8 cellular contexts compared by ENCODE assay signal in genomic region chr17:78723001-78723796, GRCh38. TPM values are rescaled to one million over a fixed set of nuclear protein-coding genes. Genes with fewer than 3 reads are reported as not detected.
DNase-seq lines count a peak whose midpoint lies in the region; TF ChIP-seq lines count a peak whose summit lies in the region.

No MANE protein-coding gene starts in this region.

- H3K9me3 ChIP-seq in iPS DF 6.9 (ENCODE audit: control insufficient read depth, insufficient read depth, low read length) (no peaks in the 10 kb centered on the region), smooth muscle cell (replicated peaks; ENCODE audit: low read depth) (no peaks in the 10 kb centered on the region)

- intact Hi-C loops in activated CD4-positive, alpha-beta memory T cell treated with anti-CD3 and anti-CD28 coated beads for 36 hours (cut with micrococcal nuclease) = no loop called here

- no CpG with 5 or more reads among the region's 25 CpGs for WGBS in iPS DF 6.9 (ENCODE audit: insufficient coverage, insufficient read length)
- 9% methylated on average over 25 of the region's 25 CpGs for WGBS in smooth muscle cell (ENCODE audit: low lambda C conversion rate)

- H3F3A ChIP-seq in smooth muscle cell (ENCODE audit: low read depth) = no peaks in the 10 kb centered on the region

- H3K27me3 ChIP-seq in iPS DF 6.9 (ENCODE audit: control insufficient read depth, insufficient read depth, low read length) (no peaks in the 10 kb centered on the region), smooth muscle cell (ENCODE audit: low read depth) (no peaks in the 10 kb centered on the region)

- TF ChIP-seq CTCF in smooth muscle cell (IDR thresholded peaks at IDR 0.05; ENCODE audit: borderline replicate concordance, insufficient read depth, poor library complexity, severe bottlenecking) = no peak
- TF ChIP-seq CTCF in GM10266 (IDR thresholded peaks at IDR 0.05; ENCODE audit: control insufficient read depth, insufficient read depth, low read depth, missing control alignments) = no peak

- peak overlapping the region; percentile 88 for H3K4me2 ChIP-seq in smooth muscle cell

- H3K27me3 Mint-ChIP-seq in activated CD4-positive, alpha-beta memory T cell treated with anti-CD3 and anti-CD28 coated beads for 36 hours = no peaks in the 10 kb centered on the region
- H3K27me3 Mint-ChIP-seq in activated CD4-positive, alpha-beta memory T cell treated with anti-CD3 and anti-CD28 coated beads, Interleukin-2, amount 10 ng/mL, durations not matched to agents 7 days and 5 days = no peaks in the 10 kb centered on the region
- H3K27me3 Mint-ChIP-seq in activated naive CD8-positive, alpha-beta T cell treated with anti-CD3 and anti-CD28 coated beads for 36 hours = no peaks in the 10 kb centered on the region

- H3K9ac ChIP-seq in smooth muscle cell (ENCODE audit: low read depth) = no peak overlapping the region

- H3K4me1 ChIP-seq in iPS DF 6.9 (ENCODE audit: control insufficient read depth, insufficient read depth, low read length) (peaks cover 15% of the 10 kb centered on the region), smooth muscle cell (ENCODE audit: low read depth) (peaks cover 32% of the 10 kb centered on the region)

- POLR2A ChIA-PET in activated CD4-positive, alpha-beta memory T cell treated with anti-CD3 and anti-CD28 coated beads for 36 hours (lab: Charles Lee) = interaction anchor here (1.2 kb wide), 1 partner anchor 24 kb away, joined by 3 read pairs; no protein-coding TSS in a partner anchor
- POLR2A ChIA-PET in activated CD4-positive, alpha-beta memory T cell treated with anti-CD3 and anti-CD28 coated beads, Interleukin-2, amount 10 ng/mL, durations not matched to agents 7 days and 5 days (lab: Charles Lee) = interaction anchor here (0.9 to 6.3 kb wide), 8 partner anchors 10 to 58 kb away, joined by 3 to 50 read pairs (median 4); partner anchors contain the start of gene CYTH1

- CTCF ChIA-PET in activated CD4-positive, alpha-beta memory T cell treated with anti-CD3 and anti-CD28 coated beads for 36 hours (lab: Charles Lee) = interaction anchor here (1.3 to 1.8 kb wide), 2 partner anchors 14 to 23 kb away, joined by 5 to 20 read pairs; no protein-coding TSS in a partner anchor
- CTCF ChIA-PET in activated CD4-positive, alpha-beta memory T cell treated with anti-CD3 and anti-CD28 coated beads, Interleukin-2, amount 10 ng/mL, durations not matched to agents 7 days and 5 days (lab: Charles Lee) = interaction anchor here (1.3 to 2.3 kb wide), 2 partner anchors 14 to 15 kb away, joined by 3 to 11 read pairs; no protein-coding TSS in a partner anchor

- H2AFZ ChIP-seq in smooth muscle cell (ENCODE audit: low read depth) = no peak overlapping the region

- DNase-seq in activated CD4-positive, alpha-beta memory T cell treated with anti-CD3 and anti-CD28 coated beads for 36 hours = no peak
- DNase-seq in activated CD4-positive, alpha-beta memory T cell treated with anti-CD3 and anti-CD28 coated beads, Interleukin-2, amount 10 ng/mL, durations not matched to agents 7 days and 5 days = no peak
- no peak for DNase-seq in activated naive CD8-positive, alpha-beta T cell treated with anti-CD3 and anti-CD28 coated beads for 36 hours
- DNase-seq in iPS DF 6.9 (ENCODE audit: low read depth, low spot score) (no peak), smooth muscle cell (lab: John Stamatoyannopoulos, UW; ENCODE audit: unreplicated experiment) (peak; percentile 37), dermis blood vessel endothelial cell (no peak), GM10266 (ENCODE audit: extremely low spot score) (no peak)
- DNase-seq in activated CD4-positive, CD25-positive, alpha-beta regulatory T cell (lab: John Stamatoyannopoulos, UW) = no peak

- H4K20me1 ChIP-seq in smooth muscle cell (ENCODE audit: low read depth) = peaks cover 100% of the 10 kb centered on the region

- no peaks in the 10 kb centered on the region for H3K9me3 Mint-ChIP-seq in activated CD4-positive, alpha-beta memory T cell treated with anti-CD3 and anti-CD28 coated beads for 36 hours
- no peaks in the 10 kb centered on the region for H3K9me3 Mint-ChIP-seq in activated CD4-positive, alpha-beta memory T cell treated with anti-CD3 and anti-CD28 coated beads, Interleukin-2, amount 10 ng/mL, durations not matched to agents 7 days and 5 days
- H3K9me3 Mint-ChIP-seq in activated naive CD8-positive, alpha-beta T cell treated with anti-CD3 and anti-CD28 coated beads for 36 hours = no peaks in the 10 kb centered on the region

- H3K36me3 ChIP-seq in iPS DF 6.9 (ENCODE audit: control insufficient read depth, insufficient read depth, low read length) = no peaks in the 10 kb centered on the region
- H3K36me3 ChIP-seq in smooth muscle cell (ENCODE audit: low read depth) = no peaks in the 10 kb centered on the region

- H3K4me3 Mint-ChIP-seq in activated CD4-positive, alpha-beta memory T cell treated with anti-CD3 and anti-CD28 coated beads for 36 hours = no peak overlapping the region
- H3K4me3 Mint-ChIP-seq in activated CD4-positive, alpha-beta memory T cell treated with anti-CD3 and anti-CD28 coated beads, Interleukin-2, amount 10 ng/mL, durations not matched to agents 7 days and 5 days = no peak overlapping the region
- H3K4me3 Mint-ChIP-seq in activated naive CD8-positive, alpha-beta T cell treated with anti-CD3 and anti-CD28 coated beads for 36 hours = no peak overlapping the region

- peaks cover 75% of the 10 kb centered on the region for H3K79me2 ChIP-seq in smooth muscle cell (ENCODE audit: low read depth)

- peak overlapping the region; percentile 89 for H3K27ac Mint-ChIP-seq in activated CD4-positive, alpha-beta memory T cell treated with anti-CD3 and anti-CD28 coated beads for 36 hours
- H3K27ac Mint-ChIP-seq in activated CD4-positive, alpha-beta memory T cell treated with anti-CD3 and anti-CD28 coated beads, Interleukin-2, amount 10 ng/mL, durations not matched to agents 7 days and 5 days = no peak overlapping the region
- peak overlapping the region; percentile 91 for H3K27ac Mint-ChIP-seq in activated naive CD8-positive, alpha-beta T cell treated with anti-CD3 and anti-CD28 coated beads for 36 hours

- H3K36me3 Mint-ChIP-seq in activated CD4-positive, alpha-beta memory T cell treated with anti-CD3 and anti-CD28 coated beads for 36 hours = peaks cover 15% of the 10 kb centered on the region
- H3K36me3 Mint-ChIP-seq in activated CD4-positive, alpha-beta memory T cell treated with anti-CD3 and anti-CD28 coated beads, Interleukin-2, amount 10 ng/mL, durations not matched to agents 7 days and 5 days (ENCODE audit: low read depth) = peaks cover 52% of the 10 kb centered on the region
- H3K36me3 Mint-ChIP-seq in activated naive CD8-positive, alpha-beta T cell treated with anti-CD3 and anti-CD28 coated beads for 36 hours = peaks cover 16% of the 10 kb centered on the region

- H3K27ac ChIP-seq in iPS DF 6.9 (ENCODE audit: low read length) (no peak overlapping the region), smooth muscle cell (ENCODE audit: low read depth) (no peak overlapping the region)

- H3K4me3 ChIP-seq in iPS DF 6.9 (ENCODE audit: low read length) (peak overlapping the region; percentile 23; the same call in 1 of the 2 replicates), smooth muscle cell (peak overlapping the region; percentile 48)

- peaks cover 93% of the 10 kb centered on the region for H3K4me1 Mint-ChIP-seq in activated CD4-positive, alpha-beta memory T cell treated with anti-CD3 and anti-CD28 coated beads for 36 hours (ENCODE audit: low read depth)
- H3K4me1 Mint-ChIP-seq in activated CD4-positive, alpha-beta memory T cell treated with anti-CD3 and anti-CD28 coated beads, Interleukin-2, amount 10 ng/mL, durations not matched to agents 7 days and 5 days = peaks cover 92% of the 10 kb centered on the region
- H3K4me1 Mint-ChIP-seq in activated naive CD8-positive, alpha-beta T cell treated with anti-CD3 and anti-CD28 coated beads for 36 hours = peaks cover 88% of the 10 kb centered on the region

RNA-seq across cellular contexts. Expression of gene CYTH1, which starts 58.9 kb away (rescaled TPM):
- total RNA-seq in activated CD4-positive, alpha-beta memory T cell treated with anti-CD3 and anti-CD28 coated beads for 36 hours = 100 to 1,000 TPM; 184 to 204 TPM
- total RNA-seq in activated CD4-positive, alpha-beta memory T cell treated with anti-CD3 and anti-CD28 coated beads, Interleukin-2, amount 10 ng/mL, durations not matched to agents 7 days and 5 days = 100 to 1,000 TPM; 288 to 309 TPM
- total RNA-seq in activated naive CD8-positive, alpha-beta T cell treated with anti-CD3 and anti-CD28 coated beads for 36 hours = 10 to 100 TPM; 88.9 to 89.6 TPM
- total RNA-seq in smooth muscle cell (17.4 and 19.3 TPM in 2 replicates), dermis blood vessel endothelial cell (50.6 and 51.4 TPM in 2 replicates)
- polyA plus RNA-seq in smooth muscle cell = 14.1 and 26.9 TPM in 2 replicates
